16 cellular contexts compared by ENCODE assay signal in genomic region chr17:75231741-75232464, GRCh38. TPM values are rescaled to one million over a fixed set of nuclear protein-coding genes. Genes with fewer than 3 reads are reported as not detected.
A peak's percentile ranks its signal among the peaks of the same experiment; 100 is the strongest.
DNase-seq lines count a peak whose midpoint lies in the region; ATAC-seq and TF ChIP-seq lines count a peak whose summit lies in the region.
"Had no signal": no experiment of that assay in that cellular context is flagged by ENCODE, and none has a peak within 500 bp of the region (broad histone marks: within the 10 kb centered on the region; RNA-seq: fewer than 3 reads in every experiment).

No MANE protein-coding gene starts in this region.

- H3K36me3 Mint-ChIP-seq in glutamatergic neuron (ENCODE audit: unreplicated experiment), result no peaks in the 10 kb centered on the region

- no peaks in the 10 kb centered on the region for H3K27me3 ChIP-seq in H7 (ENCODE audit: control insufficient read depth, insufficient read depth, low read length)
- H3K27me3 ChIP-seq: BE2C had no signal

- no peaks in the 10 kb centered on the region for H3K4me1 Mint-ChIP-seq in stimulated activated naive CD8-positive, alpha-beta T cell treated with anti-CD3 and anti-CD28 coated beads, Interleukin-15, amount 100 ng/mL, for 72 hours
- no peaks in the 10 kb centered on the region for H3K4me1 Mint-ChIP-seq in glutamatergic neuron (ENCODE audit: low read depth, unreplicated experiment)

- H3K4me3 Mint-ChIP-seq in stimulated activated naive CD8-positive, alpha-beta T cell treated with anti-CD3 and anti-CD28 coated beads, Interleukin-15, amount 100 ng/mL, for 72 hours, result no peak overlapping the region
- peak overlapping the region; percentile 17 for H3K4me3 Mint-ChIP-seq in glutamatergic neuron (ENCODE audit: unreplicated experiment)
- H3K4me3 Mint-ChIP-seq: CD14-positive monocyte; CD8-positive, alpha-beta T cell had no signal

- no peaks in the 10 kb centered on the region for H3K9me3 Mint-ChIP-seq in stimulated activated naive CD8-positive, alpha-beta T cell treated with anti-CD3 and anti-CD28 coated beads, Interleukin-15, amount 100 ng/mL, for 72 hours
- H3K9me3 Mint-ChIP-seq in glutamatergic neuron (ENCODE audit: unreplicated experiment), result peaks cover 4% of the 10 kb centered on the region
- H3K9me3 Mint-ChIP-seq: CD14-positive monocyte; CD8-positive, alpha-beta T cell had no signal

- no peak overlapping the region for H3K4me3 ChIP-seq in H7 (ENCODE audit: insufficient read depth, low read depth, low read length)
- H3K4me3 ChIP-seq: GM23248 had no signal

- peaks cover 54% of the 10 kb centered on the region for H3K36me3 ChIP-seq in H7 (replicated peaks; ENCODE audit: control insufficient read depth, insufficient read depth, low read length)

- H3K27me3 Mint-ChIP-seq in stimulated activated naive CD8-positive, alpha-beta T cell treated with anti-CD3 and anti-CD28 coated beads, Interleukin-15, amount 100 ng/mL, for 72 hours, result no peaks in the 10 kb centered on the region
- peaks cover 1% of the 10 kb centered on the region for H3K27me3 Mint-ChIP-seq in glutamatergic neuron (ENCODE audit: unreplicated experiment)

- DNase-seq in stimulated activated naive CD8-positive, alpha-beta T cell treated with anti-CD3 and anti-CD28 coated beads, Interleukin-15, amount 100 ng/mL, for 72 hours, result no peak
- no peak for DNase-seq in stimulated activated naive CD8-positive, alpha-beta T cell treated with anti-CD3 and anti-CD28 coated beads, Interleukin-15, Interleukin-2, amounts not matched to agents 100 U/mL and 50 U/mL, for 24 hours
- DNase-seq in cerebellar cortex (ENCODE audit: low spot score) (peak; percentile 92), glutamatergic neuron (no peak), H7 (no peak), NCI-H1092 (lab: John Stamatoyannopoulos, UW) (no peak), HCEC 1CT (no peak)
- DNase-seq: BE2C; CD8-positive, alpha-beta T cell; COR-L47; DMS153; DND-41; GF-D8; GM23248; IMR-90 had no signal

- H3K27ac Mint-ChIP-seq in stimulated activated naive CD8-positive, alpha-beta T cell treated with anti-CD3 and anti-CD28 coated beads, Interleukin-15, amount 100 ng/mL, for 72 hours, result peak overlapping the region; percentile 47 to 59
- H3K27ac Mint-ChIP-seq in glutamatergic neuron (ENCODE audit: unreplicated experiment), result no peak overlapping the region
- H3K27ac Mint-ChIP-seq: CD8-positive, alpha-beta T cell had no signal

- no peak for TF ChIP-seq CTCF in glutamatergic neuron (IDR thresholded peaks at IDR 0.05; ENCODE audit: partially characterized antibody, unreplicated experiment)

- no peak for ATAC-seq in stimulated activated naive CD8-positive, alpha-beta T cell treated with anti-CD3 and anti-CD28 coated beads, Interleukin-15, amount 100 ng/mL, for 72 hours
- ATAC-seq in stimulated activated naive CD8-positive, alpha-beta T cell treated with anti-CD3 and anti-CD28 coated beads, Interleukin-15, Interleukin-2, amounts not matched to agents 100 U/mL and 50 U/mL, for 24 hours, result no peak
- ATAC-seq: CD8-positive, alpha-beta T cell had no signal

RNA-seq across cellular contexts. Expression of gene NUP85, which starts 26.4 kb away (rescaled TPM):
- 58.9 TPM for total RNA-seq in glutamatergic neuron (ENCODE audit: unreplicated experiment)
- 61.7 and 62.8 TPM in 2 replicates for total RNA-seq in H7 (2014; rRNA removed; shearing (Covaris generic))

RNA-seq across cellular contexts. Expression of gene GGA3, which starts 29.5 kb away (rescaled TPM):
- total RNA-seq in glutamatergic neuron (ENCODE audit: unreplicated experiment), result 65.0 TPM
- total RNA-seq in H7 (2014; rRNA removed; shearing (Covaris generic)), result 30.8 and 34.8 TPM in 2 replicates

RNA-seq across cellular contexts. Expression of gene MRPS7, which starts 29.8 kb away (rescaled TPM):
- 48.8 TPM for total RNA-seq in glutamatergic neuron (ENCODE audit: unreplicated experiment)
- 128 and 166 TPM in 2 replicates for total RNA-seq in H7 (2014; rRNA removed; shearing (Covaris generic))

RNA-seq across cellular contexts. Expression of gene MIF4GD, which starts 39.1 kb away (rescaled TPM):
- 12.8 TPM for total RNA-seq in glutamatergic neuron (ENCODE audit: unreplicated experiment)
- total RNA-seq in H7 (2014; rRNA removed; shearing (Covaris generic)), result 28.0 TPM in 2 replicates

RNA-seq across cellular contexts. Expression of gene SUMO2, which starts 49.1 kb away (rescaled TPM):
- 625 TPM for total RNA-seq in glutamatergic neuron (ENCODE audit: unreplicated experiment)
- 321 and 329 TPM in 2 replicates for total RNA-seq in H7 (2014; rRNA removed; shearing (Covaris generic))
